Comparison of ENCODE assay signal across 8 cellular contexts in genomic region chr12:75977952-75978671, GRCh38. TPM values are rescaled to one million over a fixed set of nuclear protein-coding genes. Genes with fewer than 3 reads are reported as not detected.
A peak's percentile ranks its signal among the peaks of the same experiment; 100 is the strongest.
DNase-seq lines count a peak whose midpoint lies in the region; ATAC-seq, FAIRE-seq and TF ChIP-seq lines count a peak whose summit lies in the region.

No MANE protein-coding gene starts in this region.

- DNase-seq in CD8-positive, alpha-beta memory T cell, result peak; percentile 29 to 88 (median 63)
- DNase-seq in HT-29 (ENCODE audit: low spot score), result peak; percentile 96
- DNase-seq in T-helper 2 cell, result peak in 4 of 5 experiments; percentile 41 to 97 (median 66)
- DNase-seq in astrocyte (ENCODE audit: low read depth), result peak; percentile 100
- peak; percentile 61 for DNase-seq in iPS-NIHi7 (ENCODE audit: extremely low spot score)
- no peak for DNase-seq in spleen
- no peak for DNase-seq in NCI-H1436 (lab: John Stamatoyannopoulos, UW)

- H3K27ac ChIP-seq in CD8-positive, alpha-beta memory T cell (ENCODE audit: low read depth, low read length), result peak overlapping the region; percentile 18
- peak overlapping the region; percentile 96 for H3K27ac ChIP-seq in astrocyte (ENCODE audit: low read depth, low read length)
- peak overlapping the region; percentile 31 to 83 (median 72) for H3K27ac ChIP-seq in spleen

- intact Hi-C loops in spleen (cut with DNase I; ENCODE audit: low total_unique reads), result no loop called here

- WGBS in spleen, 5 donors, result 31 to 41% (median 37%) methylated on average over 5 of the region's 5 CpGs

- CTCF ChIA-PET in CD8-positive, alpha-beta memory T cell (lab: Charles Lee), result interaction anchor here (1.5 kb wide), 1 partner anchor 53 kb away, joined by 5 read pairs; the partner anchor contains the start of gene PHLDA1

- no peaks in the 10 kb centered on the region for H3K79me2 ChIP-seq in astrocyte (ENCODE audit: insufficient read depth, low read length)

- peak overlapping the region in 6 of 7 donors; percentile 33 to 63 (median 56) for H3K4me3 Mint-ChIP-seq in CD8-positive, alpha-beta memory T cell
- H3K4me3 Mint-ChIP-seq in astrocyte (ENCODE audit: unreplicated experiment), result no peak overlapping the region

- ATAC-seq in GM21423 (IDR thresholded peaks at IDR 0.05; ENCODE audit: unreplicated experiment), result peak; percentile 95

- POLR2A ChIA-PET in CD8-positive, alpha-beta memory T cell (lab: Charles Lee), result interaction anchor here (0.8 to 1.4 kb wide), 3 partner anchors 35 to 53 kb away, joined by 3 read pairs; partner anchors contain the start of gene PHLDA1

- H2AFZ ChIP-seq in astrocyte (ENCODE audit: low read depth, low read length), result no peak overlapping the region

- H3K27ac Mint-ChIP-seq in CD8-positive, alpha-beta memory T cell, result peak overlapping the region; percentile 83 to 94 (median 94)
- peak overlapping the region; percentile 98 for H3K27ac Mint-ChIP-seq in astrocyte (ENCODE audit: unreplicated experiment)

- peaks cover 25 to 51% (median 46%) of the 10 kb centered on the region in 3 donors for H3K4me1 Mint-ChIP-seq in CD8-positive, alpha-beta memory T cell
- peaks cover 36% of the 10 kb centered on the region for H3K4me1 Mint-ChIP-seq in astrocyte (ENCODE audit: low read depth, unreplicated experiment)

- peak overlapping the region; percentile 56 for H3K4me2 ChIP-seq in astrocyte (ENCODE audit: low read length)

- H3K9ac ChIP-seq in astrocyte (ENCODE audit: low read length), result peak overlapping the region; percentile 71

- TF ChIP-seq CTCF in astrocyte (IDR thresholded peaks at IDR 0.05; ENCODE audit: insufficient read depth, low read depth, low read length) (no peak), spleen (IDR thresholded peaks at IDR 0.05 in 8 of 11, conservative IDR thresholded peaks at IDR 0.05 in 3 of 11) (peak in 1 of 11 experiments; percentile 9)

- peak; percentile 95 for FAIRE-seq in astrocyte (lab: Jason Lieb, UNC)

- H3K4me1 ChIP-seq in CD8-positive, alpha-beta memory T cell (ENCODE audit: insufficient read depth, low read length), result peaks cover 25% of the 10 kb centered on the region
- H3K4me1 ChIP-seq in astrocyte (ENCODE audit: insufficient read depth, low read length) (peaks cover 25% of the 10 kb centered on the region), spleen (peaks cover 12 to 66% (median 31%) of the 10 kb centered on the region in 6 donors)

- H3K27me3 ChIP-seq in CD8-positive, alpha-beta memory T cell (ENCODE audit: insufficient read depth, low read length, poor library complexity, severe bottlenecking), result no peaks in the 10 kb centered on the region
- H3K27me3 ChIP-seq in astrocyte (ENCODE audit: insufficient read depth, low read length) (no peaks in the 10 kb centered on the region), spleen (replicated peaks in 1 of 7) (no peaks in the 10 kb centered on the region)

- no peaks in the 10 kb centered on the region for H3K36me3 ChIP-seq in CD8-positive, alpha-beta memory T cell (ENCODE audit: insufficient read depth, low read length)
- H3K36me3 ChIP-seq in astrocyte (ENCODE audit: insufficient read depth, low read length), result no peaks in the 10 kb centered on the region
- no peaks in the 10 kb centered on the region for H3K36me3 ChIP-seq in spleen

- H3K36me3 Mint-ChIP-seq in CD8-positive, alpha-beta memory T cell, result peaks cover 0 to 3% (median 0%) of the 10 kb centered on the region in 3 donors
- no peaks in the 10 kb centered on the region for H3K36me3 Mint-ChIP-seq in astrocyte (ENCODE audit: low read depth, unreplicated experiment)

- no peaks in the 10 kb centered on the region for H3K27me3 Mint-ChIP-seq in CD8-positive, alpha-beta memory T cell
- no peaks in the 10 kb centered on the region for H3K27me3 Mint-ChIP-seq in astrocyte (ENCODE audit: low read depth, unreplicated experiment)

- no peaks in the 10 kb centered on the region for H3K9me3 Mint-ChIP-seq in CD8-positive, alpha-beta memory T cell
- no peaks in the 10 kb centered on the region for H3K9me3 Mint-ChIP-seq in astrocyte (ENCODE audit: unreplicated experiment)

- TF ChIP-seq POLR2A in spleen (IDR thresholded peaks at IDR 0.05), result no peak

- H4K20me1 ChIP-seq in astrocyte (ENCODE audit: insufficient read depth, low read length), result no peaks in the 10 kb centered on the region

- no peak overlapping the region for H3K4me3 ChIP-seq in CD8-positive, alpha-beta memory T cell (ENCODE audit: low read length)
- H3K4me3 ChIP-seq in astrocyte (ENCODE audit: insufficient read depth, low read depth, low read length), result no peak overlapping the region
- no peak overlapping the region for H3K4me3 ChIP-seq in spleen

- H3K9me3 ChIP-seq in CD8-positive, alpha-beta memory T cell (ENCODE audit: low read length), result no peaks in the 10 kb centered on the region
- H3K9me3 ChIP-seq in astrocyte (ENCODE audit: insufficient read depth, low read depth, low read length), result no peaks in the 10 kb centered on the region
- no peaks in the 10 kb centered on the region for H3K9me3 ChIP-seq in spleen

RNA-seq across cellular contexts. Expression of gene PHLDA1, which starts 53.5 kb away (rescaled TPM):
- 10 to 100 TPM; 43.3 to 43.4 TPM for total RNA-seq in CD8-positive, alpha-beta memory T cell
- polyA plus RNA-seq in CD8-positive, alpha-beta memory T cell, result 2.1 TPM
- total RNA-seq in HT-29 (2014; rRNA removed; shearing (Covaris generic)), result 38.5 and 41.7 TPM in 2 replicates
- total RNA-seq in astrocyte (41.2 and 43.9 TPM in 2 replicates), spleen (10 to 100 TPM in 6 of 7 donors, 1 to 10 TPM in 1; 9.3 to 44.4 (median 23.9) TPM)
- 1 to 10 TPM; 2.2 to 5.5 (median 2.2) TPM for polyA plus RNA-seq in spleen

Comparison
In these comparisons a context has a peak if more than half of its experiments do, and no peak if none do; other contexts are left out.
1. DNase-seq: peak in CD8-positive, alpha-beta memory T cell (5 of 5), HT-29 (single experiment), T-helper 2 cell (4 of 5), astrocyte (single experiment) and iPS-NIHi7 (single experiment); none in spleen (single experiment) and NCI-H1436 (single experiment).
2. H3K27ac ChIP-seq: peak in every context shown above with its lines; median percentile 96 in astrocyte; 72 in spleen; 18 in CD8-positive, alpha-beta memory T cell.